ENCODE assay signal across 8 cellular contexts in the genomic region with DNA sequence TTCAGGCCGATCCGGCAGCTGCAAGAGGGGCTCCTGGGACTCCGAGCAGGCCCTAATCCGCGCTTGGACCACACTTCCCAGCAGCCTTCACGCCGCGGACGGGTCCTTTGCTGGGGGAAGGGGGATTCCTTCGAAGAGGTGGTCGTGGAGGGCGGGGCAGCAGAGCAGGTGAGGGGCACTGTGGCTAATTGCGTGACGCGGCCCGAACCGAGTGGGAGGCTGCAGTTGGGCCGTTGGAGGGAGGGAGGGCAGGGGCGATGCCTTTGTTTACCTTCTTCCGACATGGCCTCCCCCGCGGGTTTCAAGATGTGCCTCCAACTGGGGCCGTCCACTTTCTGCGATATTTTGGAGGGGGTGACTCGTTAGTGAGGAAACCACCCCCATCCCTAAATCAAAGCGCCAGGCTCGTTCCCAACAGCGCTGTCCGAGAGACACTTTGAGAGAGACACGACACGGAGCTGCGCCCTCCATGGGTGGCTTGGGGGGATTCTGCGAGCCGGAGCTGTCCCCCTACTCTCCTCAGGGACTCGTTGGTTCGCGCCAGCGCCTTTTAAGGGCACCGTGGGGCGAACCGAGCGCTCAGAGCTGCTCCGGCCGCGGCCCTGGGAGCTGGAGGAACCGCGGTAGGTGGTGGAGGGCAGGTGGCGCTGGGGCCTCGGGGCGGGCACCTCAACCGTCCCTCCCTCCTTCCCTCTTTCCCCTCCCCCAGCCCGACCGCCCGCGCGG. TPM values are rescaled to one million over a fixed set of nuclear protein-coding genes. Genes with fewer than 3 reads are reported as not detected.
DNase-seq lines count a peak whose midpoint lies in the region; ATAC-seq and TF ChIP-seq lines count a peak whose summit lies in the region.

A gene (plus strand): TSS at position 582 of the 726 bp plus-strand sequence. CDS start 3,070 bp downstream, outside the sequence.

- H3K27me3 ChIP-seq in Caco-2 (replicated peaks; ENCODE audit: control insufficient read depth, insufficient read depth, low read length) = no peaks in the 10 kb centered on the region
- no peaks in the 10 kb centered on the region for H3K27me3 ChIP-seq in OCI-LY1 (ENCODE audit: insufficient read depth, low read length)

- H3K36me3 ChIP-seq in Caco-2 (ENCODE audit: control insufficient read depth, insufficient read depth, low read length) (peaks cover 4% of the 10 kb centered on the region; the same call in 1 of the 2 replicates), OCI-LY1 (ENCODE audit: insufficient read depth, low read length) (peaks cover 22% of the 10 kb centered on the region; the same call in 1 of the 2 replicates)

- no peaks in the 10 kb centered on the region for H3K9me3 Mint-ChIP-seq in Caco-2 (ENCODE audit: unreplicated experiment)

- DNase-seq in Caco-2 = peak; percentile 92 to 98
- peak in 75 of 76 experiments; percentile 13 to 99 (median 83) for DNase-seq in HUDEP-2 (lab: John Stamatoyannopoulos, UW; ENCODE audit: unreplicated experiment in 76 of 76)
- DNase-seq in activated CD8-positive, alpha-beta memory T cell treated with anti-CD3 and anti-CD28 coated beads, Interleukin-2, amount 50 U/mL, for 4 hours = peak; percentile 90
- peak; percentile 94 for DNase-seq in midbrain (lab: John Stamatoyannopoulos, UW)
- DNase-seq in stimulated activated CD8-positive, alpha-beta memory T cell treated with anti-CD3 and anti-CD28 coated beads, Interleukin-15, amount 100 ng/mL, for 48 hours (ENCODE audit: low read depth in 2 of 2) = peak; percentile 85

- peak within 1 kb of the TSS; percentile 99 for H3K4me2 ChIP-seq in OCI-LY1 (ENCODE audit: low read length)

- peak within 1 kb of the TSS; percentile 90 for H3K4me3 Mint-ChIP-seq in Caco-2 (ENCODE audit: unreplicated experiment)

- TF ChIP-seq CTCF in Caco-2 (IDR thresholded peaks at IDR 0.05; ENCODE audit: insufficient read depth in 1 of 2, low read depth in 1 of 2, low read length in 1 of 2, severe bottlenecking in 1 of 2, unreplicated experiment in 1 of 2) (no peak), OCI-LY1 (IDR thresholded peaks at IDR 0.05; ENCODE audit: low read length) (no peak)

- H3K79me2 ChIP-seq in OCI-LY1 (ENCODE audit: insufficient read depth, low read length) = peaks cover 23% of the 10 kb centered on the region

- H3K27me3 Mint-ChIP-seq in Caco-2 (ENCODE audit: insufficient read depth, unreplicated experiment) = no peaks in the 10 kb centered on the region

- H3K9me2 ChIP-seq in OCI-LY1 (ENCODE audit: low read depth, low read length) = no peaks in the 10 kb centered on the region

- H4K20me1 ChIP-seq in OCI-LY1 (ENCODE audit: insufficient read depth, low read length) = no peaks in the 10 kb centered on the region

- no peaks in the 10 kb centered on the region for H3F3A ChIP-seq in OCI-LY1 (ENCODE audit: insufficient read depth, low read length)

- peak within 1 kb of the TSS; percentile 57; the same call in 1 of the 2 replicates for H2AFZ ChIP-seq in OCI-LY1 (ENCODE audit: low read length)

- H3K36me3 Mint-ChIP-seq in Caco-2 (ENCODE audit: insufficient read depth, unreplicated experiment) = peaks cover 30% of the 10 kb centered on the region

- ATAC-seq in GM21367 (IDR thresholded peaks at IDR 0.05; ENCODE audit: unreplicated experiment) = peak; percentile 74

- H3K27ac ChIP-seq in OCI-LY1 (ENCODE audit: low read depth, low read length, poor library complexity, severe bottlenecking) = peak within 1 kb of the TSS; percentile 76

- H3K27ac Mint-ChIP-seq in Caco-2 (ENCODE audit: unreplicated experiment) = peak within 1 kb of the TSS; percentile 100

- BruUV-seq in Caco-2 (replicated peaks; lab: Mats Ljungman, UMichigan) = no TSS peak

- CTCF ChIA-PET in Caco-2 (lab: Charles Lee) = interaction anchor here (0.6 to 3.3 kb wide), 3 partner anchors 15 to 51 kb away, joined by 3 to 54 read pairs (median 10); a partner anchor contains a TSS

- in situ Hi-C loops in endometrial microvascular endothelial cells (cut with HindIII; ENCODE audit: inconsistent ontology term, low pct_unique_long_range_greater_than_20kb, low sequenced_read_pairs) = no loop called here

- H3K4me3 ChIP-seq in Caco-2 (ENCODE audit: low read depth, low read length) (peak within 1 kb of the TSS; percentile 87), OCI-LY1 (ENCODE audit: low read depth, low read length, poor library complexity, severe bottlenecking) (peak within 1 kb of the TSS; percentile 88)

- intact Hi-C loops in Caco-2 (cut with micrococcal nuclease; ENCODE audit: unreplicated experiment) = no loop called here

- POLR2A ChIA-PET in Caco-2 (lab: Charles Lee) = interaction anchor here (0.5 to 1.7 kb wide), 9 partner anchors 15 to 205 kb away, joined by 3 to 34 read pairs (median 4); a partner anchor contains a TSS

- H3K4me1 ChIP-seq in Caco-2 = peaks cover 19% of the 10 kb centered on the region
- peaks cover 33% of the 10 kb centered on the region for H3K4me1 ChIP-seq in OCI-LY1 (ENCODE audit: insufficient read depth, low read length, severe bottlenecking)

- H3K9ac ChIP-seq in OCI-LY1 (ENCODE audit: low read length) = peak within 1 kb of the TSS; percentile 82

- H3K4me1 Mint-ChIP-seq in Caco-2 (ENCODE audit: low read depth, unreplicated experiment) = peaks cover 16% of the 10 kb centered on the region

- H3K9me3 ChIP-seq in Caco-2 (no peaks in the 10 kb centered on the region), OCI-LY1 (ENCODE audit: low read length) (no peaks in the 10 kb centered on the region)

RNA-seq across cellular contexts. Expression of the gene that starts here (rescaled TPM):
- total RNA-seq in Caco-2 (2022) = 32.6 and 33.3 TPM in 2 replicates
- 36.3 TPM for total RNA-seq in endometrial microvascular endothelial cells (ENCODE audit: inconsistent ontology term)

Comparison
In these comparisons a context has a peak if more than half of its experiments do, and no peak if none do; other contexts are left out.
1. Peak in every context shown above with its lines: DNase-seq, ATAC-seq, H3K4me3 ChIP-seq and H3K27ac ChIP-seq.